Comparison of ENCODE assay signal across 1 cellular context in genomic region chr1:151056574-151056973, GRCh38.
TF ChIP-seq lines count a peak whose summit lies in the region.

No MANE protein-coding gene starts in this region.

TF ChIP-seq in K562, 482 proteins besides CTCF, POLR2A, EP300 and RAD21 (continued from another document and continues in another):
- TF ChIP-seq PCBP2 (IDR thresholded peaks at IDR 0.05; ENCODE audit: low read depth, low read length, poor library complexity, severe bottlenecking) (no peak), NR1H2 (CRISPR knock-in tag; IDR thresholded peaks at IDR 0.05) (no peak), THRB (CRISPR knock-in tag; conservative IDR thresholded peaks at IDR 0.05) (0 out of 2 replicates have a peak, but pooled peaks have one; percentile 15), FOS (IDR thresholded peaks at IDR 0.05; ENCODE audit: extremely low read depth, insufficient read length) (no peak), SIN3B (IDR thresholded peaks at IDR 0.05; ENCODE audit: low read depth) (no peak), FOXP4 (CRISPR knock-in tag; IDR thresholded peaks at IDR 0.05; ENCODE audit: borderline replicate concordance) (no peak), CBFB (CRISPR knock-in tag; IDR thresholded peaks at IDR 0.05) (no peak), EP400 (IDR thresholded peaks at IDR 0.05) (0 out of 2 replicates have a peak, but pooled peaks have one; percentile 42), ARID1B (IDR thresholded peaks at IDR 0.05) (no peak), SOX6 (IDR thresholded peaks at IDR 0.05) (no peak), STAG1 (CRISPR knock-in tag; IDR thresholded peaks at IDR 0.05; ENCODE audit: borderline replicate concordance) (no peak), SPI1 (IDR thresholded peaks at IDR 0.05; ENCODE audit: borderline replicate concordance, low read depth, low read length) (no peak), ZNF444 (CRISPR knock-in tag; IDR thresholded peaks at IDR 0.05) (no peak), NRF1 (conservative IDR thresholded peaks at IDR 0.05 in 1 of 2, IDR thresholded peaks at IDR 0.05 in 1 of 2) (peak; percentile 73 to 79), TCF7 (IDR thresholded peaks at IDR 0.05; ENCODE audit: borderline replicate concordance) (no peak), ARID2 (IDR thresholded peaks at IDR 0.05) (peak; percentile 21; the same call in 1 of the 2 replicates), HDAC1 (IDR thresholded peaks at IDR 0.05) (peak in 1 of 2 experiments; percentile 26; a peak in 1 of 4 replicates), ZFX (CRISPR knock-in tag; IDR thresholded peaks at IDR 0.05) (0 out of 2 replicates have a peak, but pooled peaks have one; percentile 15), NR4A1 (CRISPR knock-in tag; IDR thresholded peaks at IDR 0.05) (no peak), NR4A1 (tag; IDR thresholded peaks at IDR 0.05) (no peak), GATA2 (CRISPR knock-in tag; IDR thresholded peaks at IDR 0.05) (0 out of 2 replicates have a peak, but pooled peaks have one; percentile 19), SNAPC5 (CRISPR knock-in tag; IDR thresholded peaks at IDR 0.05) (no peak), XRCC4 (IDR thresholded peaks at IDR 0.05; ENCODE audit: extremely low read depth, insufficient read depth, insufficient read length) (no peak), FIP1L1 (IDR thresholded peaks at IDR 0.05; ENCODE audit: low read depth, low read length, poor library complexity, severe bottlenecking) (no peak), ESRRA (IDR thresholded peaks at IDR 0.05; ENCODE audit: borderline replicate concordance, low read depth) (peak; percentile 78), HIVEP1 (CRISPR knock-in tag; IDR thresholded peaks at IDR 0.05) (no peak), ASH1L (IDR thresholded peaks at IDR 0.05; ENCODE audit: borderline replicate concordance, low read depth, partially characterized antibody) (no peak), ZNF77 (CRISPR knock-in tag; IDR thresholded peaks at IDR 0.05) (no peak), HNRNPUL1 (IDR thresholded peaks at IDR 0.05; ENCODE audit: low read length) (no peak), TCF3 (CRISPR knock-in tag; IDR thresholded peaks at IDR 0.05) (0 out of 2 replicates have a peak, but pooled peaks have one; percentile 31), KDM1A (IDR thresholded peaks at IDR 0.05) (peak in 1 of 2 experiments; percentile 84; a peak in 2 of 4 replicates), BRD9 (IDR thresholded peaks at IDR 0.05; ENCODE audit: low read depth, partially characterized antibody) (no peak), STAT5A (IDR thresholded peaks at IDR 0.05; ENCODE audit: borderline replicate concordance, low read length) (no peak), TBL1XR1 (IDR thresholded peaks at IDR 0.05; ENCODE audit: low read length in 2 of 2) (no peak), HDAC3 (IDR thresholded peaks at IDR 0.05; ENCODE audit: borderline replicate concordance, partially characterized antibody) (no peak), SAFB (IDR thresholded peaks at IDR 0.05; ENCODE audit: borderline replicate concordance, low read depth, low read length) (no peak), SREBF1 (IDR thresholded peaks at IDR 0.05; ENCODE audit: borderline replicate concordance, low read depth, low read length) (no peak), FOXK2 (conservative IDR thresholded peaks at IDR 0.05 in 1 of 2, IDR thresholded peaks at IDR 0.05 in 1 of 2; ENCODE audit: low read depth in 2 of 2) (peak; percentile 68 to 70; a peak in 3 of 4 replicates), NFIC (IDR thresholded peaks at IDR 0.05) (no peak), MITF (IDR thresholded peaks at IDR 0.05) (no peak), ZNF311 (CRISPR knock-in tag; IDR thresholded peaks at IDR 0.05) (no peak), TAL1 (IDR thresholded peaks at IDR 0.05) (0 out of 2 replicates have a peak, but pooled peaks have one; percentile 10), ZNF592 (IDR thresholded peaks at IDR 0.05) (0 out of 2 replicates have a peak, but pooled peaks have one; percentile 17), ZNF263 (CRISPR knock-in tag; IDR thresholded peaks at IDR 0.05; ENCODE audit: borderline replicate concordance) (no peak), ZNF124 (CRISPR knock-in tag; IDR thresholded peaks at IDR 0.05) (no peak), SREBF2 (CRISPR knock-in tag; IDR thresholded peaks at IDR 0.05) (no peak)
- TF ChIP-seq, protein P1, sequence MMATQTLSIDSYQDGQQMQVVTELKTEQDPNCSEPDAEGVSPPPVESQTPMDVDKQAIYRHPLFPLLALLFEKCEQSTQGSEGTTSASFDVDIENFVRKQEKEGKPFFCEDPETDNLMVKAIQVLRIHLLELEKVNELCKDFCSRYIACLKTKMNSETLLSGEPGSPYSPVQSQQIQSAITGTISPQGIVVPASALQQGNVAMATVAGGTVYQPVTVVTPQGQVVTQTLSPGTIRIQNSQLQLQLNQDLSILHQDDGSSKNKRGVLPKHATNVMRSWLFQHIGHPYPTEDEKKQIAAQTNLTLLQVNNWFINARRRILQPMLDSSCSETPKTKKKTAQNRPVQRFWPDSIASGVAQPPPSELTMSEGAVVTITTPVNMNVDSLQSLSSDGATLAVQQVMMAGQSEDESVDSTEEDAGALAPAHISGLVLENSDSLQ (IDR thresholded peaks at IDR 0.05): no peak
- TF ChIP-seq, protein P2, sequence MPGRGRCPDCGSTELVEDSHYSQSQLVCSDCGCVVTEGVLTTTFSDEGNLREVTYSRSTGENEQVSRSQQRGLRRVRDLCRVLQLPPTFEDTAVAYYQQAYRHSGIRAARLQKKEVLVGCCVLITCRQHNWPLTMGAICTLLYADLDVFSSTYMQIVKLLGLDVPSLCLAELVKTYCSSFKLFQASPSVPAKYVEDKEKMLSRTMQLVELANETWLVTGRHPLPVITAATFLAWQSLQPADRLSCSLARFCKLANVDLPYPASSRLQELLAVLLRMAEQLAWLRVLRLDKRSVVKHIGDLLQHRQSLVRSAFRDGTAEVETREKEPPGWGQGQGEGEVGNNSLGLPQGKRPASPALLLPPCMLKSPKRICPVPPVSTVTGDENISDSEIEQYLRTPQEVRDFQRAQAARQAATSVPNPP (IDR thresholded peaks at IDR 0.05; ENCODE audit: borderline replicate concordance, insufficient read depth, insufficient read length): no peak
- TF ChIP-seq, protein P3, sequence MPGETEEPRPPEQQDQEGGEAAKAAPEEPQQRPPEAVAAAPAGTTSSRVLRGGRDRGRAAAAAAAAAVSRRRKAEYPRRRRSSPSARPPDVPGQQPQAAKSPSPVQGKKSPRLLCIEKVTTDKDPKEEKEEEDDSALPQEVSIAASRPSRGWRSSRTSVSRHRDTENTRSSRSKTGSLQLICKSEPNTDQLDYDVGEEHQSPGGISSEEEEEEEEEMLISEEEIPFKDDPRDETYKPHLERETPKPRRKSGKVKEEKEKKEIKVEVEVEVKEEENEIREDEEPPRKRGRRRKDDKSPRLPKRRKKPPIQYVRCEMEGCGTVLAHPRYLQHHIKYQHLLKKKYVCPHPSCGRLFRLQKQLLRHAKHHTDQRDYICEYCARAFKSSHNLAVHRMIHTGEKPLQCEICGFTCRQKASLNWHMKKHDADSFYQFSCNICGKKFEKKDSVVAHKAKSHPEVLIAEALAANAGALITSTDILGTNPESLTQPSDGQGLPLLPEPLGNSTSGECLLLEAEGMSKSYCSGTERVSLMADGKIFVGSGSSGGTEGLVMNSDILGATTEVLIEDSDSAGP (CRISPR knock-in tag; IDR thresholded peaks at IDR 0.05): no peak
- TF ChIP-seq, protein P4, sequence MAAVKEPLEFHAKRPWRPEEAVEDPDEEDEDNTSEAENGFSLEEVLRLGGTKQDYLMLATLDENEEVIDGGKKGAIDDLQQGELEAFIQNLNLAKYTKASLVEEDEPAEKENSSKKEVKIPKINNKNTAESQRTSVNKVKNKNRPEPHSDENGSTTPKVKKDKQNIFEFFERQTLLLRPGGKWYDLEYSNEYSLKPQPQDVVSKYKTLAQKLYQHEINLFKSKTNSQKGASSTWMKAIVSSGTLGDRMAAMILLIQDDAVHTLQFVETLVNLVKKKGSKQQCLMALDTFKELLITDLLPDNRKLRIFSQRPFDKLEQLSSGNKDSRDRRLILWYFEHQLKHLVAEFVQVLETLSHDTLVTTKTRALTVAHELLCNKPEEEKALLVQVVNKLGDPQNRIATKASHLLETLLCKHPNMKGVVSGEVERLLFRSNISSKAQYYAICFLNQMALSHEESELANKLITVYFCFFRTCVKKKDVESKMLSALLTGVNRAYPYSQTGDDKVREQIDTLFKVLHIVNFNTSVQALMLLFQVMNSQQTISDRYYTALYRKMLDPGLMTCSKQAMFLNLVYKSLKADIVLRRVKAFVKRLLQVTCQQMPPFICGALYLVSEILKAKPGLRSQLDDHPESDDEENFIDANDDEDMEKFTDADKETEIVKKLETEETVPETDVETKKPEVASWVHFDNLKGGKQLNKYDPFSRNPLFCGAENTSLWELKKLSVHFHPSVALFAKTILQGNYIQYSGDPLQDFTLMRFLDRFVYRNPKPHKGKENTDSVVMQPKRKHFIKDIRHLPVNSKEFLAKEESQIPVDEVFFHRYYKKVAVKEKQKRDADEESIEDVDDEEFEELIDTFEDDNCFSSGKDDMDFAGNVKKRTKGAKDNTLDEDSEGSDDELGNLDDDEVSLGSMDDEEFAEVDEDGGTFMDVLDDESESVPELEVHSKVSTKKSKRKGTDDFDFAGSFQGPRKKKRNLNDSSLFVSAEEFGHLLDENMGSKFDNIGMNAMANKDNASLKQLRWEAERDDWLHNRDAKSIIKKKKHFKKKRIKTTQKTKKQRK (IDR thresholded peaks at IDR 0.05; ENCODE audit: borderline replicate concordance, low read depth, low read length): no peak
- TF ChIP-seq, protein P5, sequence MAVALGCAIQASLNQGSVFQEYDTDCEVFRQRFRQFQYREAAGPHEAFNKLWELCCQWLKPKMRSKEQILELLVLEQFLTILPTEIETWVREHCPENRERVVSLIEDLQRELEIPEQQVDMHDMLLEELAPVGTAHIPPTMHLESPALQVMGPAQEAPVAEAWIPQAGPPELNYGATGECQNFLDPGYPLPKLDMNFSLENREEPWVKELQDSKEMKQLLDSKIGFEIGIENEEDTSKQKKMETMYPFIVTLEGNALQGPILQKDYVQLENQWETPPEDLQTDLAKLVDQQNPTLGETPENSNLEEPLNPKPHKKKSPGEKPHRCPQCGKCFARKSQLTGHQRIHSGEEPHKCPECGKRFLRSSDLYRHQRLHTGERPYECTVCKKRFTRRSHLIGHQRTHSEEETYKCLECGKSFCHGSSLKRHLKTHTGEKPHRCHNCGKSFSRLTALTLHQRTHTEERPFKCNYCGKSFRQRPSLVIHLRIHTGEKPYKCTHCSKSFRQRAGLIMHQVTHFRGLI (CRISPR knock-in tag; IDR thresholded peaks at IDR 0.05): no peak
